14 cellular contexts compared by ENCODE assay signal in the genomic region with DNA sequence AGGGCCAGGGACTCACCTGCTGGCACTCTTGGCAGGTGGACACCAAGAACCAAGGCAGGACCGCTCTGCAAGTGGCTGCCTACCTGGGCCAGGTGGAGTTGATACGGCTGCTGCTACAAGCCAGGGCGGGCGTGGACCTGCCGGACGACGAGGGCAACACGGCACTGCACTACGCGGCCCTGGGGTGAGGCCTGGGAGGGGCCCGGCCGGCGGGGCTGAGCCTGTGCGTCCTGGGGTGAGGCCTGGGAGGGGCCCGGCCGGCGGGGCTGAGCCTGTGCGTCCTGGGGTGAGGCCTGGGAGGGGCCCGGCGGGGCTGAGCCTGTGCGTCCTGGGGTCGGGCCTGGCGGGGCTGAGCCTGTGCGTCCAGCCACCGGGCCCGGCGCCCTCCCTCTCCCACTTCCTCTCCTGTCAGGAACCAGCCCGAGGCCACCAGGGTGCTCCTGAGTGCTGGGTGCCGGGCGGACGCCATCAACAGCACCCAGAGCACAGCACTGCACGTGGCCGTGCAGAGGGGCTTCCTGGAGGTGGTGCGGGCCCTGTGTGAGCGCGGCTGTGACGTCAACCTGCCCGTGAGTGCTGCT. TPM values are rescaled to one million over a fixed set of nuclear protein-coding genes. Genes with fewer than 3 reads are reported as not detected.
DNase-seq lines count a peak whose midpoint lies in the region; ATAC-seq and TF ChIP-seq lines count a peak whose summit lies in the region.
"Had no signal": no experiment of that assay in that cellular context is flagged by ENCODE, and none has a peak within 500 bp of the region (broad histone marks: within the 10 kb centered on the region; RNA-seq: fewer than 3 reads in every experiment).

No MANE protein-coding gene starts in this region.

- peak; percentile 17 to 63 (median 54) for DNase-seq in right cardiac atrium
- DNase-seq in cardiac septum (ENCODE audit: low spot score) = no peak
- DNase-seq in colonic mucosa = peak; percentile 84
- DNase-seq in lower lobe of right lung = peak; percentile 45
- peak; percentile 79 for DNase-seq in ureter (ENCODE audit: low spot score)
- no peak for DNase-seq in SIG-M5 treated with dmso at 0.1 percent for 504 hours (lab: John Stamatoyannopoulos, UW; ENCODE audit: unreplicated experiment)
- no peak for DNase-seq in middle frontal gyrus (ENCODE audit: extremely low spot score, low spot score)
- DNase-seq: NCI-H146, NCI-H446, substantia nigra had no signal

- peak overlapping the region; percentile 43 to 51 for H3K9ac ChIP-seq in colonic mucosa (ENCODE audit: low read depth in 2 of 2, low read length in 2 of 2)
- H3K9ac ChIP-seq: KMS-11 had no signal

- intact Hi-C loops in right cardiac atrium (cut with DNase I) (no loop called here), cardiac septum (cut with DNase I) (no loop called here), colonic mucosa (cut with DNase I) (no loop called here), lower lobe of right lung (cut with DNase I) (no loop called here)

- TF ChIP-seq CTCF in colonic mucosa (IDR thresholded peaks at IDR 0.05) = no peak
- TF ChIP-seq CTCF in lower lobe of right lung (IDR thresholded peaks at IDR 0.05) = no peak

- no peaks in the 10 kb centered on the region for H3K36me3 ChIP-seq in colonic mucosa
- H3K36me3 ChIP-seq in lower lobe of right lung = peaks cover 14% of the 10 kb centered on the region
- H3K36me3 ChIP-seq: HAP-1 had no signal

- ATAC-seq in right cardiac atrium (no peak), lower lobe of right lung (no peak), GM21529 (IDR thresholded peaks at IDR 0.05; ENCODE audit: unreplicated experiment) (no peak)
- ATAC-seq: SK-N-SH treated with all-trans-retinoic acid at 6 μM for 48 hours had no signal

- no peaks in the 10 kb centered on the region for H3K9me3 ChIP-seq in right cardiac atrium (ENCODE audit: control insufficient read depth, low read length)
- no peaks in the 10 kb centered on the region for H3K9me3 ChIP-seq in colonic mucosa
- no peaks in the 10 kb centered on the region for H3K9me3 ChIP-seq in lower lobe of right lung
- H3K9me3 ChIP-seq: HAP-1 had no signal

- H3K4me3 ChIP-seq in right cardiac atrium (ENCODE audit: low read length) = no peak overlapping the region
- H3K4me3 ChIP-seq in colonic mucosa = no peak overlapping the region
- no peak overlapping the region for H3K4me3 ChIP-seq in lower lobe of right lung
- H3K4me3 ChIP-seq: HAP-1 had no signal

- H3K27ac ChIP-seq in right cardiac atrium (ENCODE audit: low read length) (no peak overlapping the region), colonic mucosa (peak overlapping the region; percentile 72), lower lobe of right lung (no peak overlapping the region)
- H3K27ac ChIP-seq: KMS-11 had no signal

- WGBS in right cardiac atrium = 80% methylated on average over 38 of the region's 38 CpGs

- H3K27me3 ChIP-seq in right cardiac atrium (ENCODE audit: control insufficient read depth, insufficient read depth) = no peaks in the 10 kb centered on the region
- peaks cover 19% of the 10 kb centered on the region for H3K27me3 ChIP-seq in colonic mucosa
- H3K27me3 ChIP-seq in lower lobe of right lung (ENCODE audit: low read depth) = peaks cover 21% of the 10 kb centered on the region

- H3K4me1 ChIP-seq in right cardiac atrium (ENCODE audit: control insufficient read depth, insufficient read depth, low read length) = no peaks in the 10 kb centered on the region
- peaks cover 5% of the 10 kb centered on the region for H3K4me1 ChIP-seq in colonic mucosa
- H3K4me1 ChIP-seq in lower lobe of right lung = peaks cover 15% of the 10 kb centered on the region
- H3K4me1 ChIP-seq: HAP-1 had no signal

RNA-seq across cellular contexts. Expression of a gene that starts 4.6 kb away (rescaled TPM):
- 10 to 100 TPM; 18.7 to 22.4 (median 19.9) TPM for total RNA-seq in right cardiac atrium
- 15.8 TPM for polyA plus RNA-seq in right cardiac atrium
- 60.2 TPM for total RNA-seq in cardiac septum
- total RNA-seq in colonic mucosa = 1 to 10 TPM; 3.0 to 5.8 TPM
- total RNA-seq in lower lobe of right lung = 27.2 TPM
- 16.6 TPM for total RNA-seq in ureter

RNA-seq across cellular contexts. Expression of a gene that starts 12.1 kb away (rescaled TPM):
- total RNA-seq in right cardiac atrium (10 to 100 TPM; 49.5 to 77.8 (median 65.5) TPM), cardiac septum (82.4 TPM), colonic mucosa (100 to 1,000 TPM in 1 of 2 donors, 10 to 100 TPM in 1; 57.0 to 121 TPM), lower lobe of right lung (82.5 TPM), ureter (64.5 TPM)
- polyA plus RNA-seq in right cardiac atrium = 52.5 TPM

RNA-seq across cellular contexts. Expression of a gene that starts 27.4 kb away (rescaled TPM):
- total RNA-seq in right cardiac atrium (under 1 TPM; 0.47 to 0.97 (median 0.80) TPM), cardiac septum (1.7 TPM), colonic mucosa (1 to 10 TPM; 2.9 to 4.2 TPM), lower lobe of right lung (7.7 TPM), ureter (4.1 TPM)
- 0.68 TPM for polyA plus RNA-seq in right cardiac atrium

RNA-seq across cellular contexts. Expression of a gene that starts 31.5 kb away (rescaled TPM):
- 10 to 100 TPM; 18.8 to 20.6 (median 19.7) TPM for total RNA-seq in right cardiac atrium
- polyA plus RNA-seq in right cardiac atrium = 27.0 TPM
- total RNA-seq in cardiac septum = 30.4 TPM
- 10 to 100 TPM; 31.8 to 44.7 TPM for total RNA-seq in colonic mucosa
- 23.0 TPM for total RNA-seq in lower lobe of right lung
- 20.2 TPM for total RNA-seq in ureter

RNA-seq across cellular contexts. Expression of a gene that starts 52.7 kb away (rescaled TPM):
- total RNA-seq in right cardiac atrium (100 to 1,000 TPM; 112 to 115 (median 113) TPM), cardiac septum (90.7 TPM), colonic mucosa (100 to 1,000 TPM; 120 to 175 TPM), lower lobe of right lung (123 TPM), ureter (116 TPM)
- 130 TPM for polyA plus RNA-seq in right cardiac atrium

Comparison
In these comparisons a context has a peak if more than half of its experiments do, and no peak if none do; other contexts are left out.
1. DNase-seq: peak in right cardiac atrium (3 of 3), colonic mucosa (single experiment), lower lobe of right lung (single experiment) and ureter (single experiment); none in cardiac septum (single experiment), SIG-M5 treated with dmso at 0.1 percent for 504 hours (single experiment) and middle frontal gyrus (single experiment).